25 cellular contexts compared by ENCODE assay signal in genomic region chr13:44465318-44465717, GRCh38.
DNase-seq lines count a peak whose midpoint lies in the region; ATAC-seq and TF ChIP-seq lines count a peak whose summit lies in the region.
"Had no signal": no experiment of that assay in that cellular context is flagged by ENCODE, and none has a peak within 500 bp of the region (broad histone marks: within the 10 kb centered on the region; RNA-seq: fewer than 3 reads in every experiment).

No MANE protein-coding gene starts in this region.

- H3K27ac Mint-ChIP-seq in WTC11, result no peak overlapping the region
- H3K27ac Mint-ChIP-seq: activated naive CD4-positive, alpha-beta T cell treated with anti-CD3 and anti-CD28 coated beads, Interleukin-2, amount 10 ng/mL, durations not matched to agents 7 days and 5 days; naive B cell had no signal

- TF ChIP-seq CTCF in BJ (IDR thresholded peaks at IDR 0.05; ENCODE audit: insufficient read depth, low read depth, low read length) (no peak), WTC11 (IDR thresholded peaks at IDR 0.05) (no peak), kidney epithelial cell (IDR thresholded peaks at IDR 0.05; ENCODE audit: insufficient read depth, low read length, poor library complexity, severe bottlenecking) (peak; percentile 13)

- peaks cover 5% of the 10 kb centered on the region for H3K36me3 Mint-ChIP-seq in WTC11
- H3K36me3 Mint-ChIP-seq: activated naive CD4-positive, alpha-beta T cell treated with anti-CD3 and anti-CD28 coated beads, Interleukin-2, amount 10 ng/mL, durations not matched to agents 7 days and 5 days; naive B cell had no signal

- peak; percentile 12 for DNase-seq in BJ (ENCODE audit: low read depth)
- peak; percentile 44 for DNase-seq in HT1080 (ENCODE audit: low read depth)
- DNase-seq in WTC11 (ENCODE audit: low spot score), result no peak
- DNase-seq in kidney epithelial cell (ENCODE audit: low read depth), result peak; percentile 12
- DNase-seq in activated naive CD4-positive, alpha-beta T cell treated with Interleukin-2 at 50 U/mL for 16 hours, result no peak
- DNase-seq: activated CD4-positive, alpha-beta T cell treated with anti-CD3 and anti-CD28 coated beads for 48 hours; activated naive CD4-positive, alpha-beta T cell treated with anti-CD3 and anti-CD28 coated beads, Interleukin-2, amount 10 ng/mL, durations not matched to agents 7 days and 5 days; activated T-cell treated with anti-CD3 and anti-CD28 coated beads, Interleukin-2, amount 50 U/mL, for 48 hours; amygdala; heart left ventricle; KBM-7; left lung; naive B cell; NCI-H1436 treated with DMSO at 0.1 percent for 48 hours; NCI-H446 treated with DMSO at 0.1 percent for 48 hours; nucleus accumbens; Peyer's patch; small intestine; stimulated activated CD4-positive, alpha-beta T cell treated with anti-CD3 and anti-CD28 coated beads, Interleukin-1b, Interleukin-23, amount 100 ng/mL, for 48 hours; T-helper 2 cell; upper lobe of right lung had no signal

- CTCF ChIA-PET in BJ (lab: Yijun Ruan, JAX), result interaction anchor here (0.7 to 2.2 kb wide), 5 partner anchors 28 to 560 kb away, joined by 3 to 8 read pairs (median 5); no protein-coding TSS in a partner anchor
- CTCF ChIA-PET in WTC11 (lab: Charles Lee), result interaction anchor here (0.6 to 1.1 kb wide), 3 partner anchors 10 to 30 kb away, joined by 3 to 5 read pairs (median 4); no protein-coding TSS in a partner anchor

- H3K36me3 ChIP-seq in BJ (ENCODE audit: control insufficient read depth, insufficient read depth, low read length), result no peaks in the 10 kb centered on the region
- no peaks in the 10 kb centered on the region for H3K36me3 ChIP-seq in kidney epithelial cell (ENCODE audit: control insufficient read depth, insufficient read depth, low read length)
- H3K36me3 ChIP-seq: heart left ventricle, left lung, Peyer's patch, upper lobe of right lung had no signal

- H3K27me3 ChIP-seq in BJ (ENCODE audit: control insufficient read depth, insufficient read depth, low read length), result no peaks in the 10 kb centered on the region
- no peaks in the 10 kb centered on the region for H3K27me3 ChIP-seq in kidney epithelial cell (ENCODE audit: control insufficient read depth, insufficient read depth, low read length)
- H3K27me3 ChIP-seq: heart left ventricle, left lung, Peyer's patch, upper lobe of right lung had no signal

- peak; percentile 26; the same call in 1 of the 2 replicates for ATAC-seq in WTC11
- no peak for ATAC-seq in GM21528 (IDR thresholded peaks at IDR 0.05; ENCODE audit: low FRiP score, unreplicated experiment)
- no peak for ATAC-seq in GM19467 (IDR thresholded peaks at IDR 0.05; ENCODE audit: unreplicated experiment)
- ATAC-seq: heart left ventricle, left lung, upper lobe of right lung had no signal

- POLR2A ChIA-PET in BJ (lab: Charles Lee), result no interaction called here
- POLR2A ChIA-PET in WTC11 (lab: Charles Lee), result no interaction called here

- H3K9me3 Mint-ChIP-seq in WTC11, result peaks cover 5% of the 10 kb centered on the region; the same call in 1 of the 2 replicates
- H3K9me3 Mint-ChIP-seq: activated naive CD4-positive, alpha-beta T cell treated with anti-CD3 and anti-CD28 coated beads, Interleukin-2, amount 10 ng/mL, durations not matched to agents 7 days and 5 days; central memory CD8-positive, alpha-beta T cell; naive B cell had no signal

- peaks cover 28% of the 10 kb centered on the region for H3K4me1 Mint-ChIP-seq in WTC11
- H3K4me1 Mint-ChIP-seq: activated naive CD4-positive, alpha-beta T cell treated with anti-CD3 and anti-CD28 coated beads, Interleukin-2, amount 10 ng/mL, durations not matched to agents 7 days and 5 days; naive B cell had no signal

- no peaks in the 10 kb centered on the region for H3K27me3 Mint-ChIP-seq in WTC11 (ENCODE audit: low read depth)
- H3K27me3 Mint-ChIP-seq: activated naive CD4-positive, alpha-beta T cell treated with anti-CD3 and anti-CD28 coated beads, Interleukin-2, amount 10 ng/mL, durations not matched to agents 7 days and 5 days; central memory CD8-positive, alpha-beta T cell; naive B cell had no signal

- no peak overlapping the region for H3K4me3 Mint-ChIP-seq in WTC11
- H3K4me3 Mint-ChIP-seq: activated naive CD4-positive, alpha-beta T cell treated with anti-CD3 and anti-CD28 coated beads, Interleukin-2, amount 10 ng/mL, durations not matched to agents 7 days and 5 days; central memory CD8-positive, alpha-beta T cell; naive B cell had no signal

- H3K4me3 ChIP-seq in BJ (ENCODE audit: low read depth, low read length) (no peak overlapping the region), kidney epithelial cell (ENCODE audit: low read depth, low read length) (no peak overlapping the region)
- H3K4me3 ChIP-seq: heart left ventricle, left lung, Peyer's patch, SK-N-MC, upper lobe of right lung had no signal

TF ChIP-seq in WTC11, 78 proteins besides CTCF, POLR2A, EP300 and RAD21:
- TF ChIP-seq, protein P1, sequence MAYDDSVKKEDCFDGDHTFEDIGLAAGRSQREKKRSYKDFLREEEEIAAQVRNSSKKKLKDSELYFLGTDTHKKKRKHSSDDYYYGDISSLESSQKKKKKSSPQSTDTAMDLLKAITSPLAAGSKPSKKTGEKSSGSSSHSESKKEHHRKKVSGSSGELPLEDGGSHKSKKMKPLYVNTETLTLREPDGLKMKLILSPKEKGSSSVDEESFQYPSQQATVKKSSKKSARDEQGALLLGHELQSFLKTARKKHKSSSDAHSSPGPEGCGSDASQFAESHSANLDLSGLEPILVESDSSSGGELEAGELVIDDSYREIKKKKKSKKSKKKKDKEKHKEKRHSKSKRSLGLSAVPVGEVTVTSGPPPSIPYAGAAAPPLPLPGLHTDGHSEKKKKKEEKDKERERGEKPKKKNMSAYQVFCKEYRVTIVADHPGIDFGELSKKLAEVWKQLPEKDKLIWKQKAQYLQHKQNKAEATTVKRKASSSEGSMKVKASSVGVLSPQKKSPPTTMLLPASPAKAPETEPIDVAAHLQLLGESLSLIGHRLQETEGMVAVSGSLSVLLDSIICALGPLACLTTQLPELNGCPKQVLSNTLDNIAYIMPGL (CRISPR knock-in tag; IDR thresholded peaks at IDR 0.05), result no peak

Comparison
In these comparisons a context has a peak if more than half of its experiments do, and no peak if none do; other contexts are left out.
1. DNase-seq: peak in BJ (single experiment), HT1080 (single experiment) and kidney epithelial cell (single experiment); none in WTC11 (single experiment) and activated naive CD4-positive, alpha-beta T cell treated with Interleukin-2 at 50 U/mL for 16 hours (single experiment).